Comparison of ENCODE assay signal across 19 cellular contexts in the genomic region with DNA sequence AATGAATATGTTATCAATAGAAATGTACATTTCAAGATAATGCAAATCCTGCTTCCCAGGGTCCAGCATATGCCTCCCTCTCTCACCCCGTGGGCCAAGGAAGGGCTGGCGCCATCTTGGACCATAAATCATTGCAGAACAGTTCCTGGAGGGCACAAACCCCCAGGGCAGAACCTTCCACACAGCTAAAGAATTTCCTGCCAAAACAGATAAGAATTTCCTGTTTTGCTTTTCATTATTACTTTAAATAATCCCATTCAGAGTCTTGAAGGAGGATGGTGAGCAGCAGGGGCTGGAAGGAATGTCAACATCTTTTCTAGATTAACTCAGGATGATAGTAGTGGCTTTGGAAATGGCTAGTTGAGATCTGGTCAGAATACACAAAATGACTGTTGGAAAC. TPM values are rescaled to one million over a fixed set of nuclear protein-coding genes. Genes with fewer than 3 reads are reported as not detected.
A peak's percentile ranks its signal among the peaks of the same experiment; 100 is the strongest.
DNase-seq lines count a peak whose midpoint lies in the region; FAIRE-seq and TF ChIP-seq lines count a peak whose summit lies in the region.
"Had no signal": no experiment of that assay in that cellular context is flagged by ENCODE, and none has a peak within 500 bp of the region (broad histone marks: within the 10 kb centered on the region; RNA-seq: fewer than 3 reads in every experiment).

No MANE protein-coding gene starts in this region.

- H3K36me3 Mint-ChIP-seq in osteocyte (ENCODE audit: unreplicated experiment): no peaks in the 10 kb centered on the region
- H3K36me3 Mint-ChIP-seq: stimulated activated naive B cell treated with anti-CD40 and anti-IgM and Interleukin-4, amounts not matched to agents 10 μg/mL and 1 μg/mL and 100 μg/mL, for 72 hours had no signal

- CTCF ChIA-PET in endothelial cell of umbilical vein (lab: Charles Lee): interaction anchor here (1.3 kb wide), 1 partner anchor 54 kb away, joined by 3 read pairs; a partner anchor contains a TSS

- peaks cover 0 to 35% (median 29%) of the 10 kb centered on the region in 10 experiments; a peak in 17 of 20 replicates for H3K4me1 ChIP-seq in BLaER1 treated with 17β-estradiol and CSF1 and Interleukin-3, amounts not matched to agents 10 nM and 100 nM
- H3K4me1 ChIP-seq in Loucy (ENCODE audit: insufficient read depth, low read length, poor library complexity, severe bottlenecking): peaks cover 18% of the 10 kb centered on the region
- peaks cover 29% of the 10 kb centered on the region for H3K4me1 ChIP-seq in endothelial cell of umbilical vein (ENCODE audit: control insufficient read depth, extremely low read depth, insufficient read depth, low read length)
- H3K4me1 ChIP-seq in spleen: no peaks in the 10 kb centered on the region
- H3K4me1 ChIP-seq in right atrium auricular region: no peaks in the 10 kb centered on the region
- no peaks in the 10 kb centered on the region for H3K4me1 ChIP-seq in HAP-1
- H3K4me1 ChIP-seq: Caco-2, testis had no signal

- no peaks in the 10 kb centered on the region for H3K9me1 ChIP-seq in endothelial cell of umbilical vein (replicated peaks; ENCODE audit: control insufficient read depth, extremely low read depth, insufficient read depth, low read length)

- H3K9me2 ChIP-seq in Loucy (replicated peaks; ENCODE audit: low read depth, low read length): no peaks in the 10 kb centered on the region

- no peaks in the 10 kb centered on the region for H4K20me1 ChIP-seq in BLaER1 treated with 17β-estradiol and CSF1 and Interleukin-3, amounts not matched to agents 10 nM and 100 nM
- no peaks in the 10 kb centered on the region for H4K20me1 ChIP-seq in Loucy (ENCODE audit: insufficient read depth, low read length, poor library complexity, severe bottlenecking)
- no peaks in the 10 kb centered on the region for H4K20me1 ChIP-seq in endothelial cell of umbilical vein (replicated peaks; ENCODE audit: control insufficient read depth, extremely low read depth, insufficient read depth, low read length)

- no peaks in the 10 kb centered on the region for H3K27me3 ChIP-seq in BLaER1 treated with 17β-estradiol and CSF1 and Interleukin-3, amounts not matched to agents 10 nM and 100 nM
- no peaks in the 10 kb centered on the region for H3K27me3 ChIP-seq in Loucy (ENCODE audit: insufficient read depth, low read length, poor library complexity, severe bottlenecking)
- H3K27me3 ChIP-seq in endothelial cell of umbilical vein (ENCODE audit: control insufficient read depth in 2 of 2, insufficient read depth in 2 of 2, low read length in 2 of 2): no peaks in the 10 kb centered on the region
- H3K27me3 ChIP-seq in spleen (replicated peaks in 1 of 7): no peaks in the 10 kb centered on the region
- H3K27me3 ChIP-seq in right atrium auricular region: no peaks in the 10 kb centered on the region
- H3K27me3 ChIP-seq in HAP-1 (ENCODE audit: low read depth): no peaks in the 10 kb centered on the region
- H3K27me3 ChIP-seq: testis had no signal

- H3K4me2 ChIP-seq in BLaER1 treated with 17β-estradiol and CSF1 and Interleukin-3, amounts not matched to agents 10 nM and 100 nM: peak overlapping the region; percentile 13 to 81 (median 52); a peak in 19 of 22 replicates
- peak overlapping the region; percentile 2 for H3K4me2 ChIP-seq in Loucy (ENCODE audit: low read depth, low read length, poor library complexity, severe bottlenecking)
- peak overlapping the region; percentile 27 for H3K4me2 ChIP-seq in endothelial cell of umbilical vein (ENCODE audit: insufficient read depth, low read length)

- no peak for TF ChIP-seq POLR2A in endothelial cell of umbilical vein (IDR thresholded peaks at IDR 0.05; ENCODE audit: low read depth, low read length)
- no peak for TF ChIP-seq POLR2A in spleen (IDR thresholded peaks at IDR 0.05)

- H3K4me1 Mint-ChIP-seq in osteocyte (ENCODE audit: unreplicated experiment): peaks cover 30% of the 10 kb centered on the region

- peak overlapping the region in 4 of 11 experiments; percentile 15 to 31 (median 24); a peak in 3 of 22 replicates for H3K27ac ChIP-seq in BLaER1 treated with 17β-estradiol and CSF1 and Interleukin-3, amounts not matched to agents 10 nM and 100 nM
- H3K27ac ChIP-seq in endothelial cell of umbilical vein (ENCODE audit: insufficient read depth, low read depth, low read length) (peak overlapping the region; percentile 36), spleen (no peak overlapping the region), right atrium auricular region (no peak overlapping the region)
- H3K27ac ChIP-seq: testis had no signal

- no peak overlapping the region for H2AFZ ChIP-seq in Loucy (ENCODE audit: low read length)
- H2AFZ ChIP-seq in endothelial cell of umbilical vein (ENCODE audit: low read depth, low read length): no peak overlapping the region

- intact Hi-C loops in endothelial cell of umbilical vein (cut with micrococcal nuclease) (loop anchor here (1.0 to 5.0 kb wide), 2 partner anchors 9 to 40 kb away; no protein-coding TSS in a partner anchor), spleen (cut with DNase I; ENCODE audit: low total_unique reads) (no loop called here)

- 18 to 31% (median 28%) methylated on average over 2 of the region's 2 CpGs for WGBS in spleen, 5 donors

- no peak overlapping the region for H3K9ac ChIP-seq in BLaER1 treated with 17β-estradiol and CSF1 and Interleukin-3, amounts not matched to agents 10 nM and 100 nM
- H3K9ac ChIP-seq in Loucy (ENCODE audit: low read depth, low read length, poor library complexity, severe bottlenecking) (no peak overlapping the region), endothelial cell of umbilical vein (replicated peaks; ENCODE audit: extremely low read depth, insufficient read depth, low read length) (no peak overlapping the region)

- no peaks in the 10 kb centered on the region for H3K36me3 ChIP-seq in BLaER1 treated with 17β-estradiol and CSF1 and Interleukin-3, amounts not matched to agents 10 nM and 100 nM
- no peaks in the 10 kb centered on the region for H3K36me3 ChIP-seq in Loucy (ENCODE audit: insufficient read depth, low read length)
- no peaks in the 10 kb centered on the region for H3K36me3 ChIP-seq in endothelial cell of umbilical vein (ENCODE audit: control insufficient read depth in 2 of 2, extremely low read depth in 1 of 2, insufficient read depth in 2 of 2, low read length in 2 of 2)
- H3K36me3 ChIP-seq in spleen: no peaks in the 10 kb centered on the region
- no peaks in the 10 kb centered on the region for H3K36me3 ChIP-seq in right atrium auricular region
- H3K36me3 ChIP-seq in HAP-1 (replicated peaks): no peaks in the 10 kb centered on the region

- H3K4me3 Mint-ChIP-seq in osteocyte (ENCODE audit: unreplicated experiment): no peak overlapping the region
- H3K4me3 Mint-ChIP-seq: activated CD4-positive, alpha-beta memory T cell treated with anti-CD3 and anti-CD28 coated beads, Interleukin-2, amount 10 ng/mL, durations not matched to agents 7 days and 5 days; stimulated activated naive B cell treated with anti-CD40 and anti-IgM and Interleukin-4, amounts not matched to agents 10 μg/mL and 1 μg/mL and 100 μg/mL, for 72 hours had no signal

- BruUV-seq in endothelial cell of umbilical vein (replicated peaks; lab: Mats Ljungman, UMichigan): no TSS peak

- dilution Hi-C loops in endothelial cell of umbilical vein (cut with MboI; ENCODE audit: extremely low pct_ligation_motif_present, low sequenced_read_pairs): no loop called here

- FAIRE-seq in endothelial cell of umbilical vein (lab: Jason Lieb, UNC): peak; percentile 87

- POLR2A ChIA-PET in endothelial cell of umbilical vein (lab: Charles Lee): no interaction called here

- no peak overlapping the region for H3K4me3 ChIP-seq in BLaER1 treated with 17β-estradiol and CSF1 and Interleukin-3, amounts not matched to agents 10 nM and 100 nM
- no peak overlapping the region for H3K4me3 ChIP-seq in Loucy (ENCODE audit: low read length, poor library complexity, severe bottlenecking)
- H3K4me3 ChIP-seq in endothelial cell of umbilical vein (replicated peaks in 1 of 3; ENCODE audit: insufficient read depth in 1 of 3, low read depth in 1 of 3, low read length in 3 of 3): no peak overlapping the region
- H3K4me3 ChIP-seq in spleen: no peak overlapping the region
- no peak overlapping the region for H3K4me3 ChIP-seq in right atrium auricular region
- H3K4me3 ChIP-seq in HAP-1: no peak overlapping the region
- H3K4me3 ChIP-seq: testis had no signal

- DNase-seq in endothelial cell of umbilical vein (ENCODE audit: low read depth, low spot score) (peak; percentile 68), osteocyte (ENCODE audit: extremely low spot score, unreplicated experiment) (no peak), spleen (no peak), right atrium auricular region (ENCODE audit: low spot score) (no peak), HAP-1 (ENCODE audit: low spot score in 2 of 2) (no peak)
- DNase-seq: activated CD4-positive, alpha-beta memory T cell treated with anti-CD3 and anti-CD28 coated beads, Interleukin-2, amount 10 ng/mL, durations not matched to agents 7 days and 5 days; activated CD4-positive, CD25-positive, alpha-beta regulatory T cell; activated naive CD4-positive, alpha-beta T cell; amygdala; caudate nucleus; NCI-H1694 treated with DMSO at 0.1 percent for 48 hours; NCI-H345; posterior cingulate gyrus; stimulated activated CD4-positive, alpha-beta T cell treated with anti-CD3 and anti-CD28 coated beads, Interleukin-2, amount 100 ng/mL, for 24 hours; stimulated activated naive B cell treated with anti-CD40 and anti-IgM and Interleukin-4, amounts not matched to agents 10 μg/mL and 1 μg/mL and 100 μg/mL, for 72 hours; testis had no signal

- peak overlapping the region; percentile 52 for H3K27ac Mint-ChIP-seq in osteocyte (ENCODE audit: unreplicated experiment)
- H3K27ac Mint-ChIP-seq: activated CD4-positive, alpha-beta memory T cell treated with anti-CD3 and anti-CD28 coated beads, Interleukin-2, amount 10 ng/mL, durations not matched to agents 7 days and 5 days; stimulated activated naive B cell treated with anti-CD40 and anti-IgM and Interleukin-4, amounts not matched to agents 10 μg/mL and 1 μg/mL and 100 μg/mL, for 72 hours had no signal

- H3K27me3 Mint-ChIP-seq in osteocyte (ENCODE audit: unreplicated experiment): no peaks in the 10 kb centered on the region
- H3K27me3 Mint-ChIP-seq: activated CD4-positive, alpha-beta memory T cell treated with anti-CD3 and anti-CD28 coated beads, Interleukin-2, amount 10 ng/mL, durations not matched to agents 7 days and 5 days; stimulated activated naive B cell treated with anti-CD40 and anti-IgM and Interleukin-4, amounts not matched to agents 10 μg/mL and 1 μg/mL and 100 μg/mL, for 72 hours had no signal

- no peaks in the 10 kb centered on the region for H3K9me3 Mint-ChIP-seq in osteocyte (ENCODE audit: unreplicated experiment)
- H3K9me3 Mint-ChIP-seq: activated CD4-positive, alpha-beta memory T cell treated with anti-CD3 and anti-CD28 coated beads, Interleukin-2, amount 10 ng/mL, durations not matched to agents 7 days and 5 days; stimulated activated naive B cell treated with anti-CD40 and anti-IgM and Interleukin-4, amounts not matched to agents 10 μg/mL and 1 μg/mL and 100 μg/mL, for 72 hours had no signal

- no peaks in the 10 kb centered on the region for H3F3A ChIP-seq in Loucy (ENCODE audit: low read depth)

- H3K79me2 ChIP-seq in Loucy (ENCODE audit: insufficient read depth, low read length) (no peaks in the 10 kb centered on the region), endothelial cell of umbilical vein (ENCODE audit: control insufficient read depth, insufficient read depth, low read length) (no peaks in the 10 kb centered on the region)

- in situ Hi-C loops in HAP-1 (cut with MboI; ENCODE audit: low sequenced_read_pairs): no loop called here

- TF ChIP-seq CTCF in Loucy (conservative IDR thresholded peaks at IDR 0.05; ENCODE audit: low read length) (no peak), endothelial cell of umbilical vein (IDR thresholded peaks at IDR 0.05; ENCODE audit: extremely low read depth in 1 of 2, insufficient read depth in 1 of 2, low read depth in 1 of 2, low read length in 2 of 2) (no peak), osteocyte (IDR thresholded peaks at IDR 0.05) (no peak), spleen (IDR thresholded peaks at IDR 0.05 in 8 of 11, conservative IDR thresholded peaks at IDR 0.05 in 3 of 11) (no peak), right atrium auricular region (IDR thresholded peaks at IDR 0.05) (no peak)

- H3K9me3 ChIP-seq in BLaER1 treated with 17β-estradiol and CSF1 and Interleukin-3, amounts not matched to agents 10 nM and 100 nM (replicated peaks in 1 of 11): peaks cover 0 to 5% (median 0%) of the 10 kb centered on the region in 11 experiments; a peak in 1 of 22 replicates
- H3K9me3 ChIP-seq in Loucy (ENCODE audit: insufficient read depth, low read depth, low read length): no peaks in the 10 kb centered on the region
- no peaks in the 10 kb centered on the region for H3K9me3 ChIP-seq in endothelial cell of umbilical vein (replicated peaks; ENCODE audit: control insufficient read depth, insufficient read depth, low read length)
- H3K9me3 ChIP-seq in spleen: no peaks in the 10 kb centered on the region
- H3K9me3 ChIP-seq in right atrium auricular region: no peaks in the 10 kb centered on the region
- H3K9me3 ChIP-seq in HAP-1: no peaks in the 10 kb centered on the region
- H3K9me3 ChIP-seq: Caco-2, testis had no signal

RNA-seq across cellular contexts. Expression of a gene that starts 53.7 kb away (rescaled TPM):
- 10.7 and 12.1 TPM in 2 replicates for total RNA-seq in endothelial cell of umbilical vein
- polyA plus RNA-seq in endothelial cell of umbilical vein: 6.5 and 6.9 TPM in 2 replicates
- polyA plus RNA-seq in endothelial cell of umbilical vein (2011; cell fraction: cytosol; rRNA removed): 4.8 and 5.6 TPM in 2 replicates
- 3.4 and 3.8 TPM in 2 replicates for polyA plus RNA-seq in endothelial cell of umbilical vein (2011; cell fraction: nucleus; rRNA removed)
- 3.3 and 5.9 TPM in 2 replicates for polyA plus RNA-seq in endothelial cell of umbilical vein (2012)
- 10.5 and 11.9 TPM in 2 replicates for polyA minus RNA-seq in endothelial cell of umbilical vein
- polyA minus RNA-seq in endothelial cell of umbilical vein (2011; cell fraction: cytosol; rRNA and poly(A)+ RNA removed): not detected
- polyA minus RNA-seq in endothelial cell of umbilical vein (2011; cell fraction: nucleus; rRNA and poly(A)+ RNA removed): 3.1 and 3.7 TPM in 2 replicates
- total RNA-seq in osteocyte: 25.9 and 26.2 TPM in 2 replicates
- total RNA-seq in spleen: 10 to 100 TPM; 13.5 to 27.2 (median 15.6) TPM
- 1 to 10 TPM; 4.6 to 8.7 (median 6.7) TPM for polyA plus RNA-seq in spleen
- 10 to 100 TPM; 10.6 to 12.5 TPM for total RNA-seq in right atrium auricular region
- total RNA-seq: Caco-2 had no signal

Comparison
In these comparisons a context has a peak if more than half of its experiments do, and no peak if none do; other contexts are left out.
1. H3K4me2 ChIP-seq: peak in every context shown above with its lines; median percentile 52 in BLaER1 treated with 17β-estradiol and CSF1 and Interleukin-3, amounts not matched to agents 10 nM and 100 nM; 27 in endothelial cell of umbilical vein; 2 in Loucy.